8 cellular contexts compared by ENCODE assay signal in the genomic region with DNA sequence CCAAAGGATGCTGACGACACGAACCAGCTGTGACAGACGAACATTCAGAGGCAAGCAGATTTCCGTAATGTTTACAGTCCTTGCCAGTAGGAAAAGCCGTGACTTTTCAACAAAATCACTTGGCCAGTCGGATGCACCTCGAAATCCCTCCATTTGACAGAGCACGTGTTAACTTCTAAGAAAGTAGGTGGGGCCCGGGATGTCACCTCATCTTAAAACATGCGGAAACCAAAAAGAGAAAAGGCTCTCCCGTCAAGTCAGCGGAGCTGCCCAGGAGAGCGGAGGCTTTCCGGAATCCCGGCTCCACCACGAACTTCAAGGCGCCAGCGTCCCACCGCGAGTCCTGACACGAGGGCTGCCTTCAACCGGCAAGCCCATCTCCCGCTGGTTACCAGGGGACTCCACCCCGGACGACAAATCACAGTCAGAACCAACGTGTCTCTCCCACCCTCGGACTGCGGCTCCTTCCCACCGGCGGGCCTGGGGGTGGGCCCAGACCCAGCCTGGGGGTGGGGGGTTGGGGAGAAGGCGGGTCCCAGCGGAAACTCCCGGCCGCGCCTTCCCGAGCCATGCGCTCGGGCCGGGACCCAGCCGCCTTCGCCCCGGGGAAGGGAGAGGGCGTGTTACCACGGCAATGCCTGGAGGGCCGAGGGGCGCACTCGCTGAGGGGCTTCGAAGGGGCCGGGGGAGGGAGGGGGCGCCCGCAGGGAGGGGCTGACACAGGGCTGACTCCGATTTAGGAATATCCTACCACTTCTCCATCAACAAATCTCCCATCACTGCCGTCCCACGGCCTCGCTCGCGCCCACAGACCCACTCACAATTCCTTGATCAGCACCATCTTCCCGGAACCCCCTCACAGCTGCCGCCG. TPM values are rescaled to one million over a fixed set of nuclear protein-coding genes. Genes with fewer than 3 reads are reported as not detected.
DNase-seq lines count a peak whose midpoint lies in the region; ATAC-seq and TF ChIP-seq lines count a peak whose summit lies in the region.

No MANE protein-coding gene starts in this region.

- H3K27ac ChIP-seq in PC-3 (ENCODE audit: low read length): peak overlapping the region; percentile 76
- peak overlapping the region; percentile 80 for H3K27ac ChIP-seq in neural cell (ENCODE audit: low read length)

- peaks cover 90% of the 10 kb centered on the region for H3K79me2 ChIP-seq in PC-3 (ENCODE audit: low read length)
- H3K79me2 ChIP-seq in neural cell (replicated peaks; ENCODE audit: insufficient read depth, low read length): peaks cover 60% of the 10 kb centered on the region

- H3K4me1 ChIP-seq in PC-3 (ENCODE audit: insufficient read depth, low read length): peaks cover 24% of the 10 kb centered on the region

- DNase-seq in GM10266 (ENCODE audit: extremely low spot score) (peak; percentile 53), PC-3 (peak; percentile 28), fibroblast of mammary gland (ENCODE audit: low read depth) (peak; percentile 48), NCI-H1694 treated with DMSO at 0.1 percent for 48 hours (lab: John Stamatoyannopoulos, UW) (no peak)
- DNase-seq in activated T-helper 1 cell treated with anti-CD3 and anti-CD28 coated beads, Interleukin-2, amount 50 U/mL, for 16 hours (ENCODE audit: low read depth in 1 of 2, low spot score in 1 of 2): peak; percentile 5 to 35
- peak; percentile 62 for DNase-seq in stimulated activated naive CD4-positive, alpha-beta T cell treated with Interleukin-2 at 50 U/mL for 16 hours (lab: John Stamatoyannopoulos, UW)

- TF ChIP-seq CTCF in GM10266 (IDR thresholded peaks at IDR 0.05; ENCODE audit: control insufficient read depth, insufficient read depth, low read depth, missing control alignments) (no peak), PC-3 (conservative IDR thresholded peaks at IDR 0.05; ENCODE audit: low read depth, low read length) (no peak), fibroblast of mammary gland (conservative IDR thresholded peaks at IDR 0.05; ENCODE audit: control insufficient read depth, insufficient read depth, low read depth, low read length) (no peak), neural cell (IDR thresholded peaks at IDR 0.05; ENCODE audit: poor library complexity, severe bottlenecking) (no peak)

- H3F3A ChIP-seq in PC-3 (ENCODE audit: low read length, unreplicated experiment): no peaks in the 10 kb centered on the region
- peaks cover 3% of the 10 kb centered on the region for H3F3A ChIP-seq in neural cell (ENCODE audit: insufficient read depth, low read length, poor library complexity, severe bottlenecking)

- H3K9ac ChIP-seq in PC-3 (ENCODE audit: low read length) (peak overlapping the region; percentile 98), neural cell (ENCODE audit: low read length) (peak overlapping the region; percentile 80)

- TF ChIP-seq EP300 in neural cell (conservative IDR thresholded peaks at IDR 0.05; ENCODE audit: poor library complexity, severe bottlenecking): no peak

- no peak for TF ChIP-seq RAD21 in neural cell (conservative IDR thresholded peaks at IDR 0.05)

- H4K20me1 ChIP-seq in PC-3 (ENCODE audit: low read length): peaks cover 46% of the 10 kb centered on the region
- no peaks in the 10 kb centered on the region for H4K20me1 ChIP-seq in neural cell (ENCODE audit: insufficient read depth)

- H2AFZ ChIP-seq in PC-3 (ENCODE audit: low read length) (peak overlapping the region; percentile 30; the same call in 1 of the 2 replicates), neural cell (ENCODE audit: low read depth, low read length) (peak overlapping the region; percentile 61)

- no TSS peak for BruUV-seq in PC-3 (replicated peaks; lab: Mats Ljungman, UMichigan)

- H3K36me3 ChIP-seq in PC-3 (ENCODE audit: low read depth, low read length) (no peaks in the 10 kb centered on the region), neural cell (ENCODE audit: insufficient read depth, low read length) (no peaks in the 10 kb centered on the region)

- peak overlapping the region; percentile 94 for H3K4me2 ChIP-seq in PC-3 (ENCODE audit: low read length)
- peak overlapping the region; percentile 63 for H3K4me2 ChIP-seq in neural cell (ENCODE audit: low read length)

- ATAC-seq in HG02884 (IDR thresholded peaks at IDR 0.05; ENCODE audit: unreplicated experiment) (peak; percentile 32), PC-3 (peak; percentile 59)

- H3K4me3 ChIP-seq in PC-3 (ENCODE audit: low read length): peak overlapping the region; percentile 91
- H3K4me3 ChIP-seq in fibroblast of mammary gland (ENCODE audit: control insufficient read depth, low read depth, low read length): peak overlapping the region; percentile 84
- H3K4me3 ChIP-seq in neural cell (ENCODE audit: low read length): peak overlapping the region; percentile 84

- H3K9me3 ChIP-seq in PC-3 (ENCODE audit: low read length) (no peaks in the 10 kb centered on the region), neural cell (ENCODE audit: low read length) (no peaks in the 10 kb centered on the region)

- CTCF ChIA-PET in PC-3 (lab: Charles Lee): no interaction called here

- intact Hi-C loops in PC-3 (cut with micrococcal nuclease): loop anchor here (10.0 kb wide), 1 partner anchor 56 kb away; no protein-coding TSS in a partner anchor

- H3K27me3 ChIP-seq in PC-3 (ENCODE audit: low read length) (no peaks in the 10 kb centered on the region), neural cell (ENCODE audit: insufficient read depth, low read depth, low read length) (no peaks in the 10 kb centered on the region)

- POLR2A ChIA-PET in PC-3 (lab: Charles Lee; ENCODE audit: unreplicated experiment): interaction anchor here (0.6 kb wide), 1 partner anchor 10 kb away, joined by 7 read pairs; no protein-coding TSS in a partner anchor

- no peaks in the 10 kb centered on the region for H3K9me2 ChIP-seq in PC-3 (replicated peaks; ENCODE audit: low read length)
- H3K9me2 ChIP-seq in neural cell (ENCODE audit: insufficient read depth, low read length): no peaks in the 10 kb centered on the region

TF ChIP-seq in neural cell, 6 proteins besides CTCF, POLR2A, EP300 and RAD21:
- no peak for TF ChIP-seq TAF1 (IDR thresholded peaks at IDR 0.05; ENCODE audit: low read depth)
- TF ChIP-seq EZH2 (IDR thresholded peaks at IDR 0.05; ENCODE audit: borderline replicate concordance, insufficient read depth, low read length, poor library complexity, severe bottlenecking): no peak
- peak; percentile 92 for TF ChIP-seq MXI1 (conservative IDR thresholded peaks at IDR 0.05; ENCODE audit: poor library complexity, severe bottlenecking)
- TF ChIP-seq, protein P1, sequence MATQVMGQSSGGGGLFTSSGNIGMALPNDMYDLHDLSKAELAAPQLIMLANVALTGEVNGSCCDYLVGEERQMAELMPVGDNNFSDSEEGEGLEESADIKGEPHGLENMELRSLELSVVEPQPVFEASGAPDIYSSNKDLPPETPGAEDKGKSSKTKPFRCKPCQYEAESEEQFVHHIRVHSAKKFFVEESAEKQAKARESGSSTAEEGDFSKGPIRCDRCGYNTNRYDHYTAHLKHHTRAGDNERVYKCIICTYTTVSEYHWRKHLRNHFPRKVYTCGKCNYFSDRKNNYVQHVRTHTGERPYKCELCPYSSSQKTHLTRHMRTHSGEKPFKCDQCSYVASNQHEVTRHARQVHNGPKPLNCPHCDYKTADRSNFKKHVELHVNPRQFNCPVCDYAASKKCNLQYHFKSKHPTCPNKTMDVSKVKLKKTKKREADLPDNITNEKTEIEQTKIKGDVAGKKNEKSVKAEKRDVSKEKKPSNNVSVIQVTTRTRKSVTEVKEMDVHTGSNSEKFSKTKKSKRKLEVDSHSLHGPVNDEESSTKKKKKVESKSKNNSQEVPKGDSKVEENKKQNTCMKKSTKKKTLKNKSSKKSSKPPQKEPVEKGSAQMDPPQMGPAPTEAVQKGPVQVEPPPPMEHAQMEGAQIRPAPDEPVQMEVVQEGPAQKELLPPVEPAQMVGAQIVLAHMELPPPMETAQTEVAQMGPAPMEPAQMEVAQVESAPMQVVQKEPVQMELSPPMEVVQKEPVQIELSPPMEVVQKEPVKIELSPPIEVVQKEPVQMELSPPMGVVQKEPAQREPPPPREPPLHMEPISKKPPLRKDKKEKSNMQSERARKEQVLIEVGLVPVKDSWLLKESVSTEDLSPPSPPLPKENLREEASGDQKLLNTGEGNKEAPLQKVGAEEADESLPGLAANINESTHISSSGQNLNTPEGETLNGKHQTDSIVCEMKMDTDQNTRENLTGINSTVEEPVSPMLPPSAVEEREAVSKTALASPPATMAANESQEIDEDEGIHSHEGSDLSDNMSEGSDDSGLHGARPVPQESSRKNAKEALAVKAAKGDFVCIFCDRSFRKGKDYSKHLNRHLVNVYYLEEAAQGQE (IDR thresholded peaks at IDR 0.05; ENCODE audit: borderline replicate concordance): no peak
- TF ChIP-seq POLR2AphosphoS5 (IDR thresholded peaks at IDR 0.05): no peak
- peak; percentile 17 for TF ChIP-seq SMC3 (conservative IDR thresholded peaks at IDR 0.05; ENCODE audit: poor library complexity)

RNA-seq across cellular contexts. Expression of a gene that starts 0.5 kb away (rescaled TPM):
- total RNA-seq in PC-3 (2014; rRNA removed): 15.3 and 22.7 TPM in 2 replicates
- 39.7 and 44.8 TPM in 2 replicates for polyA plus RNA-seq in neural cell
- 56.7 and 66.1 TPM in 2 replicates for polyA minus RNA-seq in neural cell
